In genomic region chr1:98761238-98761637, GRCh38 we compare ENCODE assay signal across 12 cellular contexts.
DNase-seq lines count a peak whose midpoint lies in the region; ATAC-seq and TF ChIP-seq lines count a peak whose summit lies in the region.
"Had no signal": no experiment of that assay in that cellular context is flagged by ENCODE, and none has a peak within 500 bp of the region (broad histone marks: within the 10 kb centered on the region; RNA-seq: fewer than 3 reads in every experiment).

No MANE protein-coding gene starts in this region.

- no peak for ATAC-seq in GM19395 (IDR thresholded peaks at IDR 0.05; ENCODE audit: unreplicated experiment)
- ATAC-seq in naive thymus-derived CD4-positive, alpha-beta T cell: no peak
- ATAC-seq: activated CD8-positive, alpha-beta T cell treated with anti-CD3 and anti-CD28 coated beads for 36 hours; activated naive CD4-positive, alpha-beta T cell treated with anti-CD3 and anti-CD28 coated beads, Interleukin-2, amount 50 U/mL, for 72 hours had no signal

- no peak overlapping the region for H3K27ac Mint-ChIP-seq in naive thymus-derived CD4-positive, alpha-beta T cell
- H3K27ac Mint-ChIP-seq: activated CD8-positive, alpha-beta T cell treated with anti-CD3 and anti-CD28 coated beads for 36 hours; activated naive CD4-positive, alpha-beta T cell treated with anti-CD3 and anti-CD28 coated beads, Interleukin-2, amount 50 U/mL, for 72 hours had no signal

- no peaks in the 10 kb centered on the region for H3K4me1 ChIP-seq in MM.1S (ENCODE audit: low read length)
- no peaks in the 10 kb centered on the region for H3K4me1 ChIP-seq in naive thymus-derived CD4-positive, alpha-beta T cell (ENCODE audit: control insufficient read depth in 2 of 2, insufficient read depth in 2 of 2, low read length in 2 of 2)

- no peak overlapping the region for H3K27ac ChIP-seq in MM.1S (ENCODE audit: low read length)
- H3K27ac ChIP-seq in naive thymus-derived CD4-positive, alpha-beta T cell (ENCODE audit: low read depth, low read length): no peak overlapping the region

- H3K36me3 Mint-ChIP-seq in naive thymus-derived CD4-positive, alpha-beta T cell: no peaks in the 10 kb centered on the region
- H3K36me3 Mint-ChIP-seq: activated naive CD4-positive, alpha-beta T cell treated with anti-CD3 and anti-CD28 coated beads, Interleukin-2, amount 50 U/mL, for 72 hours; CD4-positive, alpha-beta memory T cell had no signal

- no peak overlapping the region for H3K4me3 ChIP-seq in MM.1S (ENCODE audit: low read length)
- no peak overlapping the region for H3K4me3 ChIP-seq in naive thymus-derived CD4-positive, alpha-beta T cell (ENCODE audit: low read length)

- H3K27me3 ChIP-seq in MM.1S (replicated peaks; ENCODE audit: insufficient read depth, low read length): no peaks in the 10 kb centered on the region
- no peaks in the 10 kb centered on the region for H3K27me3 ChIP-seq in naive thymus-derived CD4-positive, alpha-beta T cell (ENCODE audit: control insufficient read depth in 2 of 2, insufficient read depth in 2 of 2, low read length in 2 of 2)

- no peaks in the 10 kb centered on the region for H3K9me3 Mint-ChIP-seq in naive thymus-derived CD4-positive, alpha-beta T cell
- H3K9me3 Mint-ChIP-seq: activated CD8-positive, alpha-beta T cell treated with anti-CD3 and anti-CD28 coated beads for 36 hours; activated naive CD4-positive, alpha-beta T cell treated with anti-CD3 and anti-CD28 coated beads, Interleukin-2, amount 50 U/mL, for 72 hours; CD4-positive, alpha-beta memory T cell had no signal

- DNase-seq in COR-L47 (lab: John Stamatoyannopoulos, UW) (peak; percentile 3), HT-29 (ENCODE audit: low spot score) (peak; percentile 7), SK-MEL-5 (ENCODE audit: low read depth, low spot score) (peak; percentile 50), iPS-NIHi11 (ENCODE audit: low spot score) (peak; percentile 31), ecto neural progenitor cell (ENCODE audit: low spot score) (no peak), MM.1S (no peak)
- DNase-seq in naive thymus-derived CD4-positive, alpha-beta T cell: no peak
- DNase-seq: activated CD8-positive, alpha-beta T cell treated with anti-CD3 and anti-CD28 coated beads for 36 hours; CD4-positive, alpha-beta memory T cell; effector CD8-positive, alpha-beta T cell had no signal

- in situ Hi-C loops in SK-MEL-5 (cut with HindIII; ENCODE audit: low pct_unique_long_range_greater_than_20kb, low sequenced_read_pairs): no loop called here

- CTCF ChIA-PET in naive thymus-derived CD4-positive, alpha-beta T cell (lab: Charles Lee): no interaction called here

- H3K9me3 ChIP-seq in MM.1S (replicated peaks; ENCODE audit: insufficient read depth, low read length): no peaks in the 10 kb centered on the region
- no peaks in the 10 kb centered on the region for H3K9me3 ChIP-seq in naive thymus-derived CD4-positive, alpha-beta T cell (ENCODE audit: control insufficient read depth in 2 of 3, low read length in 3 of 3)

- no peaks in the 10 kb centered on the region for H3F3A ChIP-seq in MM.1S (ENCODE audit: insufficient read depth, low read length)

- H3K4me1 Mint-ChIP-seq in naive thymus-derived CD4-positive, alpha-beta T cell: peaks cover 0 to 10% (median 0%) of the 10 kb centered on the region in 7 donors

- no peak overlapping the region for H3K9ac ChIP-seq in MM.1S (ENCODE audit: low read length)

- no peak overlapping the region for H2AFZ ChIP-seq in MM.1S (ENCODE audit: low read length)

- H3K36me3 ChIP-seq in MM.1S (replicated peaks; ENCODE audit: insufficient read depth, low read length): no peaks in the 10 kb centered on the region
- no peaks in the 10 kb centered on the region for H3K36me3 ChIP-seq in naive thymus-derived CD4-positive, alpha-beta T cell (ENCODE audit: control insufficient read depth in 2 of 3, insufficient read depth in 3 of 3, low read length in 3 of 3)

- peaks cover 0 to 4% (median 0%) of the 10 kb centered on the region in 5 donors for H3K27me3 Mint-ChIP-seq in naive thymus-derived CD4-positive, alpha-beta T cell

- H3K9me2 ChIP-seq in MM.1S (replicated peaks; ENCODE audit: insufficient read depth, low read length): no peaks in the 10 kb centered on the region

- intact Hi-C loops in naive thymus-derived CD4-positive, alpha-beta T cell (cut with micrococcal nuclease): no loop called here

- no peak overlapping the region for H3K4me2 ChIP-seq in MM.1S (ENCODE audit: low read depth, low read length)

- no peaks in the 10 kb centered on the region for H4K20me1 ChIP-seq in MM.1S (ENCODE audit: insufficient read depth, low read length)

- no peaks in the 10 kb centered on the region for H3K79me2 ChIP-seq in MM.1S (ENCODE audit: low read length)

- H3K4me3 Mint-ChIP-seq in naive thymus-derived CD4-positive, alpha-beta T cell: no peak overlapping the region
- H3K4me3 Mint-ChIP-seq: activated CD8-positive, alpha-beta T cell treated with anti-CD3 and anti-CD28 coated beads for 36 hours; CD4-positive, alpha-beta memory T cell had no signal

- POLR2A ChIA-PET in naive thymus-derived CD4-positive, alpha-beta T cell (lab: Charles Lee): no interaction called here

- TF ChIP-seq CTCF in MM.1S (IDR thresholded peaks at IDR 0.05; ENCODE audit: low read length): no peak

Comparison
In these comparisons a context has a peak if more than half of its experiments do, and no peak if none do; other contexts are left out.
1. DNase-seq: peak in COR-L47 (single experiment), HT-29 (single experiment), SK-MEL-5 (single experiment) and iPS-NIHi11 (single experiment); none in ecto neural progenitor cell (single experiment), MM.1S (single experiment) and naive thymus-derived CD4-positive, alpha-beta T cell (0 of 9).